Comparison of ENCODE assay signal across 8 cellular contexts in the genomic region with DNA sequence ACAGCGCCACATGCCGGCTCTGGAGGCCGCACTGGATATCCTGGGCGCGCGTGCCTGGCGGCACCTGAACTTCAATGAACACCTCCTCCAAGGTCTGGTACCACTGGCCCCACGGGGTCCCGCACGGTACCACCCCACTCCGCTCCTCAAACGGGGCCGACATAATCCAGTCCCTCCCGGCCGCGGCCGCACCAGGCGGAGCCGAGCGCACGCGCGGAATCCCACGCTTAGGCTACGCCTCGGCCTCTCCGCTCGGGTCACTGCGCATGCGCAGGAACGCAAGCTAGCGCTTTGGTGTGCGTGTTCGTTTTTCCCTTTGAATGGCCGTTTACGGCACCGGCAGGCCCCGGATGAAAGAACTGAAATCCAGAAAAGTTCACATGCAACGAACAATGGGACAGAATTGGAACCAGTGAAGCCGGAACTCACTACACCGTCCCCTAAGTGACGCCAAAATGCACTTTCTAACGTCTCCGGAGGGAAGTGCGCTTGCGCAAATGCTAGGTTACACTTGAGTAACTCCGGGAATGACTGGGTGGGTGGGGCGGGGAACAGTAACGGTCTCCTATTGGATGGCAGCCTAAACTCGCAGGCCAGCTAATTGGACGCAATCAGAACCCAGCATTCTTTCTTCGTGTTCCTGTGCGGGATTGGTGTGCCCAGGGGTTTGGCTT. TPM values are rescaled to one million over a fixed set of nuclear protein-coding genes. Genes with fewer than 3 reads are reported as not detected.
DNase-seq lines count a peak whose midpoint lies in the region; ATAC-seq, FAIRE-seq and TF ChIP-seq lines count a peak whose summit lies in the region.

A gene with protein sequence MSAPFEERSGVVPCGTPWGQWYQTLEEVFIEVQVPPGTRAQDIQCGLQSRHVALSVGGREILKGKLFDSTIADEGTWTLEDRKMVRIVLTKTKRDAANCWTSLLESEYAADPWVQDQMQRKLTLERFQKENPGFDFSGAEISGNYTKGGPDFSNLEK (minus strand): TSS at position 215 of the 674 bp plus-strand sequence. CDS start 52 bp downstream, at position 163.

- H3K4me3 ChIP-seq in HepG2 (replicated peaks in 1 of 3; ENCODE audit: insufficient read depth in 1 of 3, low read depth in 2 of 3, low read length in 3 of 3), result peak within 1 kb of the TSS; percentile 73 to 88 (median 86)

- H3K36me3 ChIP-seq in HepG2 (replicated peaks in 1 of 2; ENCODE audit: control insufficient read depth in 1 of 2, insufficient read depth in 2 of 2, low read length in 2 of 2), result peaks cover 1 to 6% of the 10 kb centered on the region in 2 experiments; a peak in 2 of 5 replicates

- in situ Hi-C loops in HepG2 (cut with HindIII; ENCODE audit: extremely low pct_ligation_motif_present, low pct_unique_long_range_greater_than_20kb), result no loop called here

- POLR2A ChIA-PET in HepG2 (lab: Yijun Ruan, JAX), result interaction anchor here (0.9 to 5.8 kb wide), 13 partner anchors 8 to 51 kb away, joined by 3 to 182 read pairs (median 5); a partner anchor contains a TSS

- FAIRE-seq in HepG2 (lab: Jason Lieb, UNC), result peak; percentile 91

- H3K4me2 ChIP-seq in HepG2 (ENCODE audit: low read depth, low read length), result peak within 1 kb of the TSS; percentile 87

- H3K9me3 ChIP-seq in HepG2 (ENCODE audit: low read length), result no peaks in the 10 kb centered on the region

- ATAC-seq in GM19372 (IDR thresholded peaks at IDR 0.05; ENCODE audit: low read depth, unreplicated experiment), result peak; percentile 67
- peak; percentile 68 for ATAC-seq in HG03558 (IDR thresholded peaks at IDR 0.05; ENCODE audit: extremely low read depth, unreplicated experiment)
- ATAC-seq in HepG2, result peak; percentile 90

- TSS peak; percentile 79 for BruUV-seq in HepG2 (replicated peaks; lab: Mats Ljungman, UMichigan)

- H3K27me3 ChIP-seq in HepG2 (ENCODE audit: control insufficient read depth in 1 of 2, insufficient read depth in 2 of 2, low read length in 2 of 2), result peaks cover 0 to 4% of the 10 kb centered on the region in 2 experiments; a peak in 1 of 5 replicates

- TF ChIP-seq EP300 in HepG2 (IDR thresholded peaks at IDR 0.05; ENCODE audit: low read depth in 2 of 2, low read length in 2 of 2) (peak in 1 of 2 experiments; percentile 39; a peak in 1 of 4 replicates), HepG2 (CRISPR knock-in tag; IDR thresholded peaks at IDR 0.05; ENCODE audit: borderline replicate concordance) (no peak)

- peak within 1 kb of the TSS; percentile 99 for H2AFZ ChIP-seq in HepG2 (ENCODE audit: low read length)

- no peaks in the 10 kb centered on the region for H4K20me1 ChIP-seq in HepG2 (ENCODE audit: insufficient read depth, low read length)

- CTCF ChIA-PET in HepG2 (lab: Yijun Ruan, JAX; ENCODE audit: low intra/inter-chr PET ratio, low total read pairs), result no interaction called here

- H3K9ac ChIP-seq in HepG2 (ENCODE audit: insufficient read depth, low read depth, low read length), result peak within 1 kb of the TSS; percentile 99

- peaks cover 32% of the 10 kb centered on the region for H3K4me1 ChIP-seq in HepG2 (ENCODE audit: insufficient read depth, low read length)

- TF ChIP-seq CTCF in HepG2 (CRISPR knock-in tag; IDR thresholded peaks at IDR 0.05), result peak; percentile 59; the same call in 1 of the 2 replicates

- peak; percentile 59; the same call in 1 of the 2 replicates for TF ChIP-seq RAD21 in HepG2 (CRISPR knock-in tag; IDR thresholded peaks at IDR 0.05)

- H3K79me2 ChIP-seq in HepG2 (ENCODE audit: insufficient read depth, low read length), result peaks cover 62% of the 10 kb centered on the region

- DNase-seq in CD1c-positive myeloid dendritic cell (ENCODE audit: extremely low spot score) (peak; percentile 98), NCI-H748 treated with DMSO at 0.1 percent for 48 hours (lab: John Stamatoyannopoulos, UW) (peak; percentile 98), dermis blood vessel endothelial cell (peak; percentile 99), HepG2 (ENCODE audit: low spot score) (peak; percentile 98)
- peak; percentile 88 to 89 for DNase-seq in activated CD4-positive, alpha-beta T cell treated with anti-CD3 and anti-CD28 coated beads, Interleukin-2, amount 50 U/mL, for 4 hours
- peak; percentile 95 for DNase-seq in stimulated activated CD4-positive, alpha-beta T cell treated with anti-CD3 and anti-CD28 coated beads, Interleukin-4, amount 100 ng/mL, for 1 hour

- intact Hi-C loops in HepG2 (cut with micrococcal nuclease; ENCODE audit: unreplicated experiment), result loop anchor here (2.0 kb wide), 1 partner anchor 23 kb away; a partner anchor contains a TSS

- H3K27ac ChIP-seq in HepG2 (ENCODE audit: extremely low read length, insufficient read depth, low read length), result peak within 1 kb of the TSS; percentile 100

- peak; percentile 93 to 95 for TF ChIP-seq POLR2A in HepG2 (IDR thresholded peaks at IDR 0.05; ENCODE audit: insufficient read depth in 1 of 2, low read depth in 2 of 2, low read length in 2 of 2)

- 0% methylated on average over 38 of the region's 53 CpGs for WGBS in HepG2 (ENCODE audit: low lambda C conversion rate)

TF ChIP-seq in HepG2, 621 proteins besides CTCF, POLR2A, EP300 and RAD21 (continues in another document):
- TF ChIP-seq XBP1 (CRISPR knock-in tag; IDR thresholded peaks at IDR 0.05) (peak; percentile 59; the same call in 1 of the 2 replicates), ZNF607 (CRISPR knock-in tag; IDR thresholded peaks at IDR 0.05; ENCODE audit: borderline replicate concordance) (0 out of 2 replicates have a peak, but pooled peaks have one; percentile 58), PRPF4 (IDR thresholded peaks at IDR 0.05; ENCODE audit: low read depth, low read length, poor library complexity, severe bottlenecking) (no peak), FOSL1 (CRISPR knock-in tag; IDR thresholded peaks at IDR 0.05; ENCODE audit: borderline replicate concordance) (no peak), ZNF501 (CRISPR knock-in tag; IDR thresholded peaks at IDR 0.05) (peak; percentile 92), KLF13 (CRISPR knock-in tag; IDR thresholded peaks at IDR 0.05) (no peak)
- TF ChIP-seq, protein P1, sequence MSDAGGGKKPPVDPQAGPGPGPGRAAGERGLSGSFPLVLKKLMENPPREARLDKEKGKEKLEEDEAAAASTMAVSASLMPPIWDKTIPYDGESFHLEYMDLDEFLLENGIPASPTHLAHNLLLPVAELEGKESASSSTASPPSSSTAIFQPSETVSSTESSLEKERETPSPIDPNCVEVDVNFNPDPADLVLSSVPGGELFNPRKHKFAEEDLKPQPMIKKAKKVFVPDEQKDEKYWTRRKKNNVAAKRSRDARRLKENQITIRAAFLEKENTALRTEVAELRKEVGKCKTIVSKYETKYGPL (CRISPR knock-in tag; IDR thresholded peaks at IDR 0.05), result no peak; the same call in 1 of the 2 replicates

RNA-seq across cellular contexts. Expression of the gene that starts here (rescaled TPM):
- total RNA-seq in dermis blood vessel endothelial cell (2.9 and 7.6 TPM in 2 replicates), HepG2 (2016; rRNA removed; fragmentation: Illumina TruSeq; extraction: Trizol) (39.2 and 40.9 TPM in 2 replicates)
- total RNA-seq in HepG2 (2016; cell fraction: cytosol; rRNA removed; fragmentation: Illumina TruSeq; extraction: Trizol; ENCODE audit: low read depth), result 18.5 and 20.2 TPM in 2 replicates
- 39.1 and 40.7 TPM in 2 replicates for total RNA-seq in HepG2 (2016; cell fraction: insoluble cytoplasmic fraction; rRNA removed; fragmentation: Illumina TruSeq; extraction: Trizol)
- total RNA-seq in HepG2 (2016; cell fraction: membrane; rRNA removed; fragmentation: Illumina TruSeq; extraction: Trizol), result 48.1 and 48.6 TPM in 2 replicates
- total RNA-seq in HepG2 (2016; cell fraction: nucleus; rRNA removed; fragmentation: Illumina TruSeq; extraction: Trizol), result 24.0 and 26.0 TPM in 2 replicates
- 9.6 and 14.8 TPM in 2 replicates for polyA plus RNA-seq in HepG2 (2011; rRNA removed)
- polyA plus RNA-seq in HepG2 (2011; cell fraction: cytosol; rRNA removed), result 5.6 and 9.1 TPM in 2 replicates
- 5.7 and 10.0 TPM in 2 replicates for polyA plus RNA-seq in HepG2 (2011; cell fraction: nucleus; rRNA removed)
- 25.1 and 33.5 TPM in 2 replicates for polyA plus RNA-seq in HepG2 (2012)
- 21.4 and 34.4 TPM in 2 replicates for polyA plus RNA-seq in HepG2 (2016; cell fraction: cytosol; fragmentation: Illumina TruSeq; extraction: Trizol; ENCODE audit: low read depth)
- 45.6 and 45.7 TPM in 2 replicates for polyA plus RNA-seq in HepG2 (2016; cell fraction: insoluble cytoplasmic fraction; fragmentation: Illumina TruSeq; extraction: Trizol; ENCODE audit: low read depth)
- 33.8 and 40.8 TPM in 2 replicates for polyA plus RNA-seq in HepG2 (2016; cell fraction: membrane; fragmentation: Illumina TruSeq; extraction: Trizol; ENCODE audit: low read depth)
- 30.7 and 35.5 TPM in 2 replicates for polyA plus RNA-seq in HepG2 (2016; cell fraction: nucleus; fragmentation: Illumina TruSeq; extraction: Trizol; ENCODE audit: insufficient read depth, low read depth)
- polyA minus RNA-seq in HepG2 (2011; rRNA and poly(A)+ RNA removed; ENCODE audit: low replicate concordance), result 2.7 and 4.6 TPM in 2 replicates
- polyA minus RNA-seq in HepG2 (2011; cell fraction: cytosol; rRNA and poly(A)+ RNA removed), result 3.0 and 5.1 TPM in 2 replicates
- polyA minus RNA-seq in HepG2 (2011; cell fraction: nucleus; rRNA and poly(A)+ RNA removed), result 13.8 and 15.5 TPM in 2 replicates

Comparison
In these comparisons a context has a peak if more than half of its experiments do, and no peak if none do; other contexts are left out.
1. Peak in every context shown above with its lines: DNase-seq, ATAC-seq, H3K4me3 ChIP-seq and H3K27ac ChIP-seq.